Comparison of ENCODE assay signal across 11 cellular contexts in the genomic region with DNA sequence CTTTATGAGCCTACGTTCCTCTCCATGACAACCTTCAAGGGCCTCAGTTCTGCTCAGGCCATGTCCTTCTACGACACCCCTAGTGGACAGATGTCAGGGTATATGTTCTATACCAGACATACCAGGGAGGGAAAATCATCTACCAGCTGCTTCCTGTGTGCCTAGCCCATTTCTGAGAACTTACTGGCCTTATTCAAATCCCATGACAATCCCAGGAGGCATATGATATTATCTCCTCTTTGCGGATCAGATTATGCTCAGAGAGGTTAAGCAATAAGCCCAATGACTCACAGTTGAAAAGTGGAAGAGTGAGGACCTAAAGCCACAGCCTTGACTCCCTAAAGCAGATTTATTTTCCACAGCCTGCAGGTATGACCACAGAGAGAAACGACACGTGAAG.
DNase-seq lines count a peak whose midpoint lies in the region; ATAC-seq and TF ChIP-seq lines count a peak whose summit lies in the region.
"Had no signal": no experiment of that assay in that cellular context is flagged by ENCODE, and none has a peak within 500 bp of the region (broad histone marks: within the 10 kb centered on the region; RNA-seq: fewer than 3 reads in every experiment).

No MANE protein-coding gene starts in this region.

- intact Hi-C loops in left ventricle myocardium superior (cut with micrococcal nuclease) (no loop called here), vagina (cut with DNase I) (no loop called here), ovary (cut with DNase I) (no loop called here)

- WGBS in hepatocyte (ENCODE audit: low lambda C conversion rate, missing lambda C conversion rate): 70% methylated on average over 5 of the region's 5 CpGs
- 74 to 83% (median 78%) methylated on average over 5 of the region's 5 CpGs for WGBS in ovary, 3 donors

- peaks cover 19% of the 10 kb centered on the region for H3K4me1 ChIP-seq in cardiac muscle cell (ENCODE audit: low read depth)
- H3K4me1 ChIP-seq in hepatocyte (ENCODE audit: insufficient read depth): peaks cover 6% of the 10 kb centered on the region
- H3K4me1 ChIP-seq in vagina: peaks cover 49% of the 10 kb centered on the region
- H3K4me1 ChIP-seq in ovary (ENCODE audit: insufficient read depth): peaks cover 15% of the 10 kb centered on the region
- H3K4me1 ChIP-seq: pancreas had no signal

- peaks cover 2% of the 10 kb centered on the region for H3K79me2 ChIP-seq in hepatocyte

- H3K27ac ChIP-seq in cardiac muscle cell (peak overlapping the region; percentile 82), WERI-Rb-1 (no peak overlapping the region), hepatocyte (peak overlapping the region; percentile 63), vagina (peak overlapping the region; percentile 36), ovary (peak overlapping the region in 1 of 2 donors; percentile 65)
- H3K27ac ChIP-seq: pancreas had no signal

- no peaks in the 10 kb centered on the region for H3K9me2 ChIP-seq in hepatocyte (replicated peaks; ENCODE audit: insufficient read depth)

- TF ChIP-seq POLR2A in vagina (IDR thresholded peaks at IDR 0.05) (no peak), ovary (IDR thresholded peaks at IDR 0.05) (no peak)

- DNase-seq in cardiac muscle cell (ENCODE audit: low read depth in 1 of 2, low spot score in 1 of 2) (peak in 1 of 2 donors; percentile 80), left ventricle myocardium superior (no peak), WERI-Rb-1 (peak; percentile 48), hepatocyte (ENCODE audit: low spot score) (peak; percentile 19), vagina (ENCODE audit: extremely low spot score in 2 of 2) (no peak), ovary (no peak), NCI-H1048 (lab: John Stamatoyannopoulos, UW) (no peak), hypothalamus (lab: John Stamatoyannopoulos, UW) (no peak)
- DNase-seq: CD4-positive, CD25-positive, alpha-beta regulatory T cell; NCI-H524; pancreas had no signal

- H3K4me2 ChIP-seq in hepatocyte: peak overlapping the region; percentile 36

- H3K27me3 ChIP-seq in cardiac muscle cell (no peaks in the 10 kb centered on the region), WERI-Rb-1 (ENCODE audit: insufficient read depth, low read depth, severe bottlenecking) (no peaks in the 10 kb centered on the region), hepatocyte (no peaks in the 10 kb centered on the region), vagina (no peaks in the 10 kb centered on the region), ovary (no peaks in the 10 kb centered on the region)
- H3K27me3 ChIP-seq: pancreas had no signal

- H3K36me3 ChIP-seq in cardiac muscle cell: no peaks in the 10 kb centered on the region
- no peaks in the 10 kb centered on the region for H3K36me3 ChIP-seq in WERI-Rb-1
- no peaks in the 10 kb centered on the region for H3K36me3 ChIP-seq in hepatocyte (replicated peaks; ENCODE audit: insufficient read depth, low read depth)
- H3K36me3 ChIP-seq in vagina: no peaks in the 10 kb centered on the region
- H3K36me3 ChIP-seq in ovary: no peaks in the 10 kb centered on the region
- H3K36me3 ChIP-seq: pancreas had no signal

- H3K9me3 ChIP-seq in cardiac muscle cell (ENCODE audit: low read depth): no peaks in the 10 kb centered on the region
- no peaks in the 10 kb centered on the region for H3K9me3 ChIP-seq in WERI-Rb-1 (ENCODE audit: severe bottlenecking)
- H3K9me3 ChIP-seq in hepatocyte (ENCODE audit: low read depth): no peaks in the 10 kb centered on the region
- H3K9me3 ChIP-seq in vagina: no peaks in the 10 kb centered on the region
- H3K9me3 ChIP-seq in ovary: no peaks in the 10 kb centered on the region
- H3K9me3 ChIP-seq: pancreas had no signal

- H3K4me3 ChIP-seq in cardiac muscle cell (no peak overlapping the region), WERI-Rb-1 (ENCODE audit: low read depth, low read length) (no peak overlapping the region), hepatocyte (no peak overlapping the region), vagina (no peak overlapping the region), ovary (no peak overlapping the region)
- H3K4me3 ChIP-seq: pancreas had no signal

- H2AFZ ChIP-seq in hepatocyte: no peak overlapping the region

- ATAC-seq in left ventricle myocardium superior: no peak

- no peaks in the 10 kb centered on the region for H4K20me1 ChIP-seq in hepatocyte (ENCODE audit: insufficient read depth, poor library complexity, severe bottlenecking)

- no peak for TF ChIP-seq EP300 in ovary (IDR thresholded peaks at IDR 0.05)

- peak; percentile 31 for TF ChIP-seq CTCF in cardiac muscle cell (IDR thresholded peaks at IDR 0.05; ENCODE audit: low read depth, low read length)
- peak; percentile 33 for TF ChIP-seq CTCF in WERI-Rb-1 (IDR thresholded peaks at IDR 0.05; ENCODE audit: low read depth, low read length)
- no peak for TF ChIP-seq CTCF in hepatocyte (IDR thresholded peaks at IDR 0.05; ENCODE audit: poor library complexity)
- TF ChIP-seq CTCF in vagina (IDR thresholded peaks at IDR 0.05): no peak
- TF ChIP-seq CTCF in ovary (IDR thresholded peaks at IDR 0.05): peak in 1 of 3 donors; percentile 11

Comparison
In these comparisons a context has a peak if more than half of its experiments do, and no peak if none do; other contexts are left out.
1. DNase-seq: peak in WERI-Rb-1 (single experiment) and hepatocyte (single experiment); none in left ventricle myocardium superior (single experiment), vagina (0 of 2), ovary (0 of 5), NCI-H1048 (single experiment) and hypothalamus (0 of 51).
2. CTCF ChIP-seq: peak in cardiac muscle cell (single experiment) and WERI-Rb-1 (single experiment); none in hepatocyte (single experiment) and vagina (0 of 3).